Comparison of ENCODE assay signal across 33 cellular contexts in genomic region chr16:79892278-79892677, GRCh38.
"Had no signal": no experiment of that assay in that cellular context is flagged by ENCODE, and none has a peak within 500 bp of the region (broad histone marks: within the 10 kb centered on the region; RNA-seq: fewer than 3 reads in every experiment).

No MANE protein-coding gene starts in this region.

- H3K36me3 ChIP-seq: ascending aorta had no signal

- H3K9me3 ChIP-seq: ascending aorta had no signal

- H3K4me1 Mint-ChIP-seq: activated B cell treated with CpG ODN at 0.5 μM for 24 hours; activated CD4-positive, alpha-beta memory T cell treated with anti-CD3 and anti-CD28 coated beads, Interleukin-2, amount 10 ng/mL, durations not matched to agents 7 days and 5 days; activated CD4-positive, alpha-beta T cell treated with anti-CD3 and anti-CD28 coated beads, Interleukin-2, amount 10 ng/mL, durations not matched to agents 24 days and 14 days; activated CD8-positive, alpha-beta memory T cell treated with anti-CD3 and anti-CD28 coated beads, Interleukin-2, amount 10 ng/mL, durations not matched to agents 7 days and 5 days; activated naive CD4-positive, alpha-beta T cell treated with anti-CD3 and anti-CD28 coated beads, Interleukin-2, amount 10 ng/mL, durations not matched to agents 7 days and 5 days; activated naive CD4-positive, alpha-beta T cell treated with anti-CD3 and anti-CD28 coated beads, Interleukin-2, amount 50 U/mL, for 24 hours; activated naive CD8-positive, alpha-beta T cell treated with anti-CD3 and anti-CD28 coated beads, Interleukin-2, amount 10 ng/mL, durations not matched to agents 7 days and 5 days; activated naive CD8-positive, alpha-beta T cell treated with anti-CD3 and anti-CD28 coated beads, Interleukin-2, amount 50 U/mL, for 24 hours had no signal

- H3K9me3 Mint-ChIP-seq: activated B cell treated with CpG ODN at 0.5 μM for 24 hours; activated CD4-positive, alpha-beta memory T cell treated with anti-CD3 and anti-CD28 coated beads, Interleukin-2, amount 10 ng/mL, durations not matched to agents 7 days and 5 days; activated naive CD4-positive, alpha-beta T cell treated with anti-CD3 and anti-CD28 coated beads, Interleukin-2, amount 10 ng/mL, durations not matched to agents 7 days and 5 days; activated naive CD4-positive, alpha-beta T cell treated with anti-CD3 and anti-CD28 coated beads, Interleukin-2, amount 50 U/mL, for 24 hours; activated naive CD8-positive, alpha-beta T cell treated with anti-CD3 and anti-CD28 coated beads, Interleukin-2, amount 50 U/mL, for 24 hours; activated T-cell treated with anti-CD3 and anti-CD28 coated beads, Interleukin-2, amount 50 U/mL, for 24 hours; activated T-helper 2 cell treated with anti-CD3 and anti-CD28 coated beads, Interferon-gamma antibody, Interleukin-2, Interleukin-4, amounts not matched to agents 10 μg/mL and 5 μg/mL and 100 μg/mL, durations not matched to agents 14 hours and 24 hours and 36 hours; T-helper 1 cell treated with Interleukin-12 subunit alpha and Interleukin-12 subunit beta and Interleukin-4 antibody, amounts not matched to agents 30 μg/mL and 1 μg/mL, for 36 hours; T-helper 2 cell treated with Interferon-gamma antibody and Interleukin-4, amounts not matched to agents 5 μg/mL and 100 μg/mL, for 36 hours had no signal

- DNase-seq: activated B cell treated with CpG ODN at 0.5 μM for 24 hours; activated CD4-positive, alpha-beta memory T cell treated with anti-CD3 and anti-CD28 coated beads, Interleukin-2, amount 10 ng/mL, durations not matched to agents 7 days and 5 days; activated CD4-positive, alpha-beta T cell treated with anti-CD3 and anti-CD28 coated beads for 4 hours; activated CD4-positive, alpha-beta T cell treated with anti-CD3 and anti-CD28 coated beads, Interleukin-2, amount 10 ng/mL, durations not matched to agents 24 days and 14 days; activated CD4-positive, alpha-beta T cell treated with anti-CD3 and anti-CD28 coated beads, Interleukin-2, amount 50 U/mL, for 1 hour; activated CD4-positive, alpha-beta T cell treated with anti-CD3 and anti-CD28 coated beads, Interleukin-2, amount 50 U/mL, for 4 hours; activated CD4-positive, CD25-positive, alpha-beta regulatory T cell treated with anti-CD3 and anti-CD28 coated beads, Interleukin-2, amount 50 U/mL, for 72 hours; activated CD8-positive, alpha-beta memory T cell treated with anti-CD3 and anti-CD28 coated beads for 24 hours; activated CD8-positive, alpha-beta memory T cell treated with anti-CD3 and anti-CD28 coated beads, Interleukin-2, amount 10 ng/mL, durations not matched to agents 7 days and 5 days; activated CD8-positive, alpha-beta memory T cell treated with anti-CD3 and anti-CD28 coated beads, Interleukin-2, amount 50 U/mL, for 48 hours; activated CD8-positive, alpha-beta T cell treated with anti-CD3 and anti-CD28 coated beads, Interleukin-2, amount 10 ng/mL, durations not matched to agents 7 days and 5 days; activated effector memory CD4-positive, alpha-beta T cell treated with Interleukin-2 at 50 U/mL for 16 hours; activated gamma-delta T cell; activated naive CD4-positive, alpha-beta T cell treated with anti-CD3 and anti-CD28 coated beads, Interleukin-2, amount 10 ng/mL, durations not matched to agents 7 days and 5 days; activated naive CD4-positive, alpha-beta T cell treated with Interleukin-2 at 50 U/mL for 16 hours; activated naive CD8-positive, alpha-beta T cell treated with anti-CD3 and anti-CD28 coated beads, Interleukin-2, amount 10 ng/mL, durations not matched to agents 7 days and 5 days; activated naive CD8-positive, alpha-beta T cell treated with anti-CD3 and anti-CD28 coated beads, Interleukin-2, amount 50 U/mL, for 24 hours; activated T-cell treated with anti-CD3 and anti-CD28 coated beads, Interleukin-2, amount 50 U/mL, for 24 hours; activated T-cell treated with anti-CD3 and anti-CD28 coated beads, Interleukin-2, amount 50 U/mL, for 48 hours; amygdala; anterior cingulate cortex; central memory CD4-positive, alpha-beta T cell; T-helper 1 cell; T-helper 2 cell; T-helper 9 cell had no signal

- FAIRE-seq: TTC549 had no signal

- H3K4me1 ChIP-seq: ascending aorta had no signal

- H3K27ac Mint-ChIP-seq: activated B cell treated with CpG ODN at 0.5 μM for 24 hours; activated CD4-positive, alpha-beta memory T cell treated with anti-CD3 and anti-CD28 coated beads, Interleukin-2, amount 10 ng/mL, durations not matched to agents 7 days and 5 days; activated CD4-positive, alpha-beta T cell treated with anti-CD3 and anti-CD28 coated beads, Interleukin-2, amount 10 ng/mL, durations not matched to agents 24 days and 14 days; activated CD8-positive, alpha-beta memory T cell treated with anti-CD3 and anti-CD28 coated beads, Interleukin-2, amount 10 ng/mL, durations not matched to agents 7 days and 5 days; activated CD8-positive, alpha-beta T cell treated with anti-CD3 and anti-CD28 coated beads, Interleukin-2, amount 10 ng/mL, durations not matched to agents 7 days and 5 days; activated naive CD4-positive, alpha-beta T cell treated with anti-CD3 and anti-CD28 coated beads, Interleukin-2, amount 10 ng/mL, durations not matched to agents 7 days and 5 days; activated naive CD4-positive, alpha-beta T cell treated with anti-CD3 and anti-CD28 coated beads, Interleukin-2, amount 50 U/mL, for 24 hours; activated naive CD8-positive, alpha-beta T cell; activated naive CD8-positive, alpha-beta T cell treated with anti-CD3 and anti-CD28 coated beads, Interleukin-2, amount 10 ng/mL, durations not matched to agents 7 days and 5 days; activated naive CD8-positive, alpha-beta T cell treated with anti-CD3 and anti-CD28 coated beads, Interleukin-2, amount 50 U/mL, for 24 hours; activated T-cell treated with anti-CD3 and anti-CD28 coated beads, Interleukin-2, amount 50 U/mL, for 24 hours; activated T-helper 2 cell treated with anti-CD3 and anti-CD28 coated beads, Interferon-gamma antibody, Interleukin-2, Interleukin-4, amounts not matched to agents 10 μg/mL and 5 μg/mL and 100 μg/mL, durations not matched to agents 14 hours and 24 hours and 36 hours; brain; T-helper 1 cell treated with Interleukin-12 subunit alpha and Interleukin-12 subunit beta and Interleukin-4 antibody, amounts not matched to agents 30 μg/mL and 1 μg/mL, for 36 hours; T-helper 2 cell treated with Interferon-gamma antibody and Interleukin-4, amounts not matched to agents 5 μg/mL and 100 μg/mL, for 36 hours had no signal

- H3K36me3 Mint-ChIP-seq: activated CD8-positive, alpha-beta memory T cell treated with anti-CD3 and anti-CD28 coated beads, Interleukin-2, amount 10 ng/mL, durations not matched to agents 7 days and 5 days; activated naive CD4-positive, alpha-beta T cell treated with anti-CD3 and anti-CD28 coated beads, Interleukin-2, amount 10 ng/mL, durations not matched to agents 7 days and 5 days; activated naive CD4-positive, alpha-beta T cell treated with anti-CD3 and anti-CD28 coated beads, Interleukin-2, amount 50 U/mL, for 24 hours; activated naive CD8-positive, alpha-beta T cell; activated naive CD8-positive, alpha-beta T cell treated with anti-CD3 and anti-CD28 coated beads, Interleukin-2, amount 10 ng/mL, durations not matched to agents 7 days and 5 days; brain had no signal

- H3K27me3 Mint-ChIP-seq: activated B cell treated with CpG ODN at 0.5 μM for 24 hours; activated CD4-positive, alpha-beta memory T cell treated with anti-CD3 and anti-CD28 coated beads, Interleukin-2, amount 10 ng/mL, durations not matched to agents 7 days and 5 days; activated CD4-positive, alpha-beta T cell treated with anti-CD3 and anti-CD28 coated beads, Interleukin-2, amount 10 ng/mL, durations not matched to agents 24 days and 14 days; activated CD8-positive, alpha-beta memory T cell treated with anti-CD3 and anti-CD28 coated beads, Interleukin-2, amount 10 ng/mL, durations not matched to agents 7 days and 5 days; activated naive CD4-positive, alpha-beta T cell treated with anti-CD3 and anti-CD28 coated beads, Interleukin-2, amount 10 ng/mL, durations not matched to agents 7 days and 5 days; activated naive CD4-positive, alpha-beta T cell treated with anti-CD3 and anti-CD28 coated beads, Interleukin-2, amount 50 U/mL, for 24 hours; activated naive CD8-positive, alpha-beta T cell; activated naive CD8-positive, alpha-beta T cell treated with anti-CD3 and anti-CD28 coated beads, Interleukin-2, amount 10 ng/mL, durations not matched to agents 7 days and 5 days; activated naive CD8-positive, alpha-beta T cell treated with anti-CD3 and anti-CD28 coated beads, Interleukin-2, amount 50 U/mL, for 24 hours; activated T-cell treated with anti-CD3 and anti-CD28 coated beads, Interleukin-2, amount 50 U/mL, for 24 hours had no signal

- ATAC-seq: activated CD8-positive, alpha-beta memory T cell treated with anti-CD3 and anti-CD28 coated beads, Interleukin-2, amount 10 ng/mL, durations not matched to agents 7 days and 5 days; activated CD8-positive, alpha-beta T cell treated with anti-CD3 and anti-CD28 coated beads, Interleukin-2, amount 10 ng/mL, durations not matched to agents 7 days and 5 days; activated naive CD8-positive, alpha-beta T cell treated with anti-CD3 and anti-CD28 coated beads, Interleukin-2, amount 50 U/mL, for 24 hours had no signal

- H3K4me3 Mint-ChIP-seq: activated B cell treated with CpG ODN at 0.5 μM for 24 hours; activated CD4-positive, alpha-beta memory T cell treated with anti-CD3 and anti-CD28 coated beads, Interleukin-2, amount 10 ng/mL, durations not matched to agents 7 days and 5 days; activated CD4-positive, alpha-beta T cell treated with anti-CD3 and anti-CD28 coated beads, Interleukin-2, amount 10 ng/mL, durations not matched to agents 24 days and 14 days; activated CD8-positive, alpha-beta memory T cell treated with anti-CD3 and anti-CD28 coated beads, Interleukin-2, amount 10 ng/mL, durations not matched to agents 7 days and 5 days; activated CD8-positive, alpha-beta T cell treated with anti-CD3 and anti-CD28 coated beads, Interleukin-2, amount 10 ng/mL, durations not matched to agents 7 days and 5 days; activated naive CD4-positive, alpha-beta T cell treated with anti-CD3 and anti-CD28 coated beads, Interleukin-2, amount 10 ng/mL, durations not matched to agents 7 days and 5 days; activated naive CD4-positive, alpha-beta T cell treated with anti-CD3 and anti-CD28 coated beads, Interleukin-2, amount 50 U/mL, for 24 hours; activated naive CD8-positive, alpha-beta T cell; activated naive CD8-positive, alpha-beta T cell treated with anti-CD3 and anti-CD28 coated beads, Interleukin-2, amount 10 ng/mL, durations not matched to agents 7 days and 5 days; activated naive CD8-positive, alpha-beta T cell treated with anti-CD3 and anti-CD28 coated beads, Interleukin-2, amount 50 U/mL, for 24 hours; activated T-cell treated with anti-CD3 and anti-CD28 coated beads, Interleukin-2, amount 50 U/mL, for 24 hours; brain; T-helper 1 cell treated with Interleukin-12 subunit alpha and Interleukin-12 subunit beta and Interleukin-4 antibody, amounts not matched to agents 30 μg/mL and 1 μg/mL, for 36 hours; T-helper 2 cell treated with Interferon-gamma antibody and Interleukin-4, amounts not matched to agents 5 μg/mL and 100 μg/mL, for 36 hours had no signal

- H3K4me3 ChIP-seq: ascending aorta had no signal

- H3K27me3 ChIP-seq: ascending aorta had no signal

- H3K27ac ChIP-seq: ascending aorta had no signal
